In genomic region chr3:160224256-160224655, GRCh38 we compare ENCODE assay signal across 1 cellular context.
TF ChIP-seq lines count a peak whose summit lies in the region.

No MANE protein-coding gene starts in this region.

TF ChIP-seq in IMR-90, 13 proteins besides CTCF, POLR2A, EP300 and RAD21:
- TF ChIP-seq CEBPB (IDR thresholded peaks at IDR 0.05; ENCODE audit: low read depth, low read length): no peak
